ENCODE assay signal across 17 cellular contexts in the genomic region with DNA sequence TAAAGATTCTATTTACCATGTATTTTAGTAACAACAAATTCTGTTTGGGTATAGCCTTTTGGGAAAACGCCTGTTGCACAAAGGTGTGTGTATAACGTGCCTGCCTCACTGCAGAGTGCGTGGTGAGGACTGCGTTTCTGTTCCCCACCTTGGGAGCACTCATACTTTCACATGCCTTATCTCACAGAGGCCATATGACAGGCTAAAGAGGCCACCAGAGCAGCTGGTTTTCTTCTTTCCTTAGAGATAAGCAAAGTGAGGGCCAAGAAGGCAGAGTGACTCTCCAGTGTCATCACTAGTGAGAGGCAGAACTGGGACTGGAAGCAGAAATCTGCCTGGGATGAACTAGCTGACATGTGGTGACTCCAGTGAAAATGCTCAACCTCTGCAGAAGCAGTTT.
DNase-seq lines count a peak whose midpoint lies in the region; ATAC-seq, FAIRE-seq and TF ChIP-seq lines count a peak whose summit lies in the region.
"Had no signal": no experiment of that assay in that cellular context is flagged by ENCODE, and none has a peak within 500 bp of the region (broad histone marks: within the 10 kb centered on the region; RNA-seq: fewer than 3 reads in every experiment).

No MANE protein-coding gene starts in this region.

- no peaks in the 10 kb centered on the region for H3K79me2 ChIP-seq in K562 (ENCODE audit: control insufficient read depth, insufficient read depth, low read length)

- CTCF ChIA-PET in K562 (lab: Yijun Ruan, JAX; ENCODE audit: low intra/inter-chr PET ratio) = no interaction called here

- no peak overlapping the region for H3K27ac ChIP-seq in K562 (ENCODE audit: extremely low read depth, low read depth, low read length)
- H3K27ac ChIP-seq: BLaER1 had no signal

- no peaks in the 10 kb centered on the region for H3K27me3 ChIP-seq in BE2C
- peaks cover 0 to 4% of the 10 kb centered on the region in 2 experiments; a peak in 1 of 5 replicates for H3K27me3 ChIP-seq in K562 (ENCODE audit: control insufficient read depth in 2 of 2, insufficient read depth in 2 of 2, low read length in 2 of 2)
- H3K27me3 ChIP-seq: BLaER1 had no signal

- H3K9me3 Mint-ChIP-seq in nephron progenitor cell = peaks cover 22% of the 10 kb centered on the region
- H3K9me3 Mint-ChIP-seq in natural killer cell treated with Interleukin-12 subunit alpha and Interleukin-12 subunit beta and Interleukin-15 and Interleukin-18, amount 100 ng/mL, for 72 hours = no peaks in the 10 kb centered on the region

- peak; percentile 51 for DNase-seq in BE2C
- DNase-seq in RPMI8226 = peak; percentile 69
- DNase-seq in K562 (ENCODE audit: extremely low read depth in 1 of 4, low spot score in 3 of 4) = peak; percentile 20 to 64 (median 50)
- no peak for DNase-seq in nephron progenitor cell
- no peak for DNase-seq in natural killer cell treated with Interleukin-12 subunit alpha and Interleukin-12 subunit beta and Interleukin-15 and Interleukin-18, amount 100 ng/mL, for 72 hours (ENCODE audit: low spot score)
- no peak for DNase-seq in GM03348 (ENCODE audit: low spot score)
- DNase-seq: CD8-positive, alpha-beta T cell; DMS53; EL; NCI-H187; NCI-H2107; NCI-H226; NCI-H524 treated with DMSO at 0.1 percent for 48 hours had no signal

- H3K36me3 ChIP-seq in BE2C = peaks cover 15% of the 10 kb centered on the region
- no peaks in the 10 kb centered on the region for H3K36me3 ChIP-seq in K562 (ENCODE audit: control insufficient read depth, insufficient read depth, low read length)
- H3K36me3 ChIP-seq: BLaER1 had no signal

- peak overlapping the region; percentile 36 for H3K4me3 Mint-ChIP-seq in nephron progenitor cell
- H3K4me3 Mint-ChIP-seq in natural killer cell treated with Interleukin-12 subunit alpha and Interleukin-12 subunit beta and Interleukin-15 and Interleukin-18, amount 100 ng/mL, for 72 hours = no peak overlapping the region
- H3K4me3 Mint-ChIP-seq: CD8-positive, alpha-beta T cell had no signal

- no peak overlapping the region for H2AFZ ChIP-seq in K562 (ENCODE audit: low read depth, low read length)

- no peaks in the 10 kb centered on the region for H3K27me3 Mint-ChIP-seq in nephron progenitor cell (ENCODE audit: low read depth, poor library complexity)
- peaks cover 0 to 7% of the 10 kb centered on the region in 2 donors for H3K27me3 Mint-ChIP-seq in natural killer cell treated with Interleukin-12 subunit alpha and Interleukin-12 subunit beta and Interleukin-15 and Interleukin-18, amount 100 ng/mL, for 72 hours

- TF ChIP-seq CTCF in BE2C (IDR thresholded peaks at IDR 0.05; ENCODE audit: low read depth, low read length) = no peak
- TF ChIP-seq CTCF in K562 (IDR thresholded peaks at IDR 0.05 in 2 of 3, conservative IDR thresholded peaks at IDR 0.05 in 1 of 3; ENCODE audit: insufficient read depth in 2 of 3, low read depth in 1 of 3, low read length in 3 of 3) = no peak
- no peak for TF ChIP-seq CTCF in nephron progenitor cell (IDR thresholded peaks at IDR 0.05)

- WGBS in K562 (ENCODE audit: insufficient coverage, low coverage, missing lambda C conversion rate) = 0% methylated on average over 4 of the region's 4 CpGs

- intact Hi-C loops in K562 (cut with micrococcal nuclease) = no loop called here

- TF ChIP-seq EP300 in K562 (IDR thresholded peaks at IDR 0.05; ENCODE audit: low read length) = peak; percentile 64

- no peaks in the 10 kb centered on the region for H3K9me1 ChIP-seq in K562 (ENCODE audit: control insufficient read depth, insufficient read depth, low read length)

- in situ Hi-C loops in K562 (cut with MboI) = no loop called here

- H3K36me3 Mint-ChIP-seq in nephron progenitor cell (ENCODE audit: low read depth) = peaks cover 43% of the 10 kb centered on the region
- no peaks in the 10 kb centered on the region for H3K36me3 Mint-ChIP-seq in natural killer cell treated with Interleukin-12 subunit alpha and Interleukin-12 subunit beta and Interleukin-15 and Interleukin-18, amount 100 ng/mL, for 72 hours
- H3K36me3 Mint-ChIP-seq: CD8-positive, alpha-beta T cell had no signal

- H3K9me3 ChIP-seq in BE2C = no peaks in the 10 kb centered on the region
- no peaks in the 10 kb centered on the region for H3K9me3 ChIP-seq in K562 (replicated peaks; ENCODE audit: control insufficient read depth, insufficient read depth, low read depth, low read length)
- H3K9me3 ChIP-seq: BLaER1 had no signal

- no peaks in the 10 kb centered on the region for H4K20me1 ChIP-seq in K562 (replicated peaks; ENCODE audit: control insufficient read depth, insufficient read depth, low read length)
- H4K20me1 ChIP-seq: BLaER1 had no signal

- H3K4me1 Mint-ChIP-seq in nephron progenitor cell = peaks cover 93% of the 10 kb centered on the region
- H3K4me1 Mint-ChIP-seq in natural killer cell treated with Interleukin-12 subunit alpha and Interleukin-12 subunit beta and Interleukin-15 and Interleukin-18, amount 100 ng/mL, for 72 hours (ENCODE audit: low read depth in 2 of 2) = no peaks in the 10 kb centered on the region

- peak overlapping the region; percentile 80 for H3K27ac Mint-ChIP-seq in nephron progenitor cell
- H3K27ac Mint-ChIP-seq in natural killer cell treated with Interleukin-12 subunit alpha and Interleukin-12 subunit beta and Interleukin-15 and Interleukin-18, amount 100 ng/mL, for 72 hours = no peak overlapping the region
- H3K27ac Mint-ChIP-seq: CD8-positive, alpha-beta T cell had no signal

- FAIRE-seq in K562 (lab: Jason Lieb, UNC) = peak; percentile 62
- FAIRE-seq: GM12892, H1 had no signal

- H3K9ac ChIP-seq in K562 (ENCODE audit: insufficient read depth in 1 of 2, low read depth in 2 of 2, low read length in 2 of 2) = no peak overlapping the region
- H3K9ac ChIP-seq: BLaER1 had no signal

- ATAC-seq in K562 (peak; percentile 91), HG02884 (IDR thresholded peaks at IDR 0.05; ENCODE audit: unreplicated experiment) (no peak)
- ATAC-seq in natural killer cell treated with Interleukin-12 subunit alpha and Interleukin-12 subunit beta and Interleukin-15 and Interleukin-18, amount 100 ng/mL, for 72 hours = no peak
- ATAC-seq: CD8-positive, alpha-beta T cell had no signal

- POLR2A ChIA-PET in K562 (lab: Yijun Ruan, JAX) = interaction anchor here (0.5 kb wide), 1 partner anchor 21 kb away, joined by 3 read pairs; no protein-coding TSS in a partner anchor

- TF ChIP-seq RAD21 in K562 (CRISPR knock-in tag; conservative IDR thresholded peaks at IDR 0.05 in 1 of 2, IDR thresholded peaks at IDR 0.05 in 1 of 2) = no peak

- no TSS peak for BruUV-seq in K562 (replicated peaks; lab: Mats Ljungman, UMichigan)

- H3K4me3 ChIP-seq in BE2C (ENCODE audit: low read depth, low read length) = no peak overlapping the region
- no peak overlapping the region for H3K4me3 ChIP-seq in K562
- H3K4me3 ChIP-seq: BLaER1 had no signal

- no peak overlapping the region for H3K4me2 ChIP-seq in K562 (ENCODE audit: insufficient read depth, low read length)
- H3K4me2 ChIP-seq: BLaER1 had no signal

- TF ChIP-seq POLR2A in K562 (conservative IDR thresholded peaks at IDR 0.05) = no peak

- peaks cover 27% of the 10 kb centered on the region for H3K4me1 ChIP-seq in BE2C
- peaks cover 0 to 5% of the 10 kb centered on the region in 2 experiments; a peak in 3 of 5 replicates for H3K4me1 ChIP-seq in K562 (replicated peaks in 1 of 2; ENCODE audit: control insufficient read depth in 2 of 2, insufficient read depth in 2 of 2, low read length in 2 of 2)

TF ChIP-seq in K562, 482 proteins besides CTCF, POLR2A, EP300 and RAD21 (continues in another document):
- TF ChIP-seq HEY1 (CRISPR knock-in tag; IDR thresholded peaks at IDR 0.05; ENCODE audit: borderline replicate concordance) (no peak), PRDM10 (IDR thresholded peaks at IDR 0.05; ENCODE audit: partially characterized antibody) (no peak), NR4A1 (CRISPR knock-in tag; IDR thresholded peaks at IDR 0.05) (no peak), NR4A1 (tag; IDR thresholded peaks at IDR 0.05) (no peak), TAF15 (IDR thresholded peaks at IDR 0.05; ENCODE audit: low read depth, low read length) (no peak), ZNF165 (CRISPR knock-in tag; IDR thresholded peaks at IDR 0.05; ENCODE audit: borderline replicate concordance) (no peak), CBFA2T3 (IDR thresholded peaks at IDR 0.05) (peak; percentile 90), ZNF184 (CRISPR knock-in tag; IDR thresholded peaks at IDR 0.05) (no peak)

Comparison
In these comparisons a context has a peak if more than half of its experiments do, and no peak if none do; other contexts are left out.
1. DNase-seq: peak in BE2C (single experiment), RPMI8226 (single experiment) and K562 (4 of 4); none in nephron progenitor cell (single experiment), natural killer cell treated with Interleukin-12 subunit alpha and Interleukin-12 subunit beta and Interleukin-15 and Interleukin-18, amount 100 ng/mL, for 72 hours (single experiment) and GM03348 (single experiment).